In genomic region chr10:90458054-90458453, GRCh38 we compare ENCODE assay signal across 26 cellular contexts.
"Had no signal": no experiment of that assay in that cellular context is flagged by ENCODE, and none has a peak within 500 bp of the region (broad histone marks: within the 10 kb centered on the region; RNA-seq: fewer than 3 reads in every experiment).

No MANE protein-coding gene starts in this region.

- H3K4me1 ChIP-seq: Peyer's patch, SJCRH30 had no signal

- H3K27me3 ChIP-seq: brain microvascular endothelial cell, Peyer's patch, SJCRH30 had no signal

- H3K4me2 ChIP-seq: SK-N-SH had no signal

- H3K9me3 ChIP-seq: Peyer's patch, SJCRH30, SK-N-SH had no signal

- H3K36me3 ChIP-seq: brain microvascular endothelial cell, Peyer's patch, SJCRH30 had no signal

- H3K9ac ChIP-seq: SK-N-SH had no signal

- H3K4me3 ChIP-seq: Peyer's patch, SJCRH30 had no signal

- DNase-seq: activated CD4-positive, alpha-beta memory T cell treated with anti-CD3 and anti-CD28 coated beads for 36 hours; activated CD4-positive, alpha-beta T cell treated with anti-CD3 and anti-CD28 coated beads, Interleukin-2, amount 10 ng/mL, durations not matched to agents 7 days and 5 days; activated CD4-positive, CD25-positive, alpha-beta regulatory T cell; activated CD8-positive, alpha-beta memory T cell treated with anti-CD3 and anti-CD28 coated beads for 24 hours; activated effector memory CD4-positive, alpha-beta T cell treated with anti-CD3 and anti-CD28 coated beads, Interleukin-2, amount 50 U/mL, for 16 hours; activated naive CD4-positive, alpha-beta T cell treated with anti-CD3 and anti-CD28 coated beads, Interleukin-2, amount 10 ng/mL, durations not matched to agents 7 days and 5 days; activated naive CD8-positive, alpha-beta T cell treated with anti-CD3 and anti-CD28 coated beads for 36 hours; activated T-cell treated with anti-CD3 and anti-CD28 coated beads, Interleukin-2, amount 50 U/mL, for 4 hours; brain microvascular endothelial cell; cerebellar nuclear complex; Kasumi-1; KBM-7; NCI-H1092; NCI-H1417; NCI-H1694; NCI-H2029 treated with DMSO at 0.1 percent for 48 hours; NCI-H345; NCI-H510A treated with DMSO at 0.1 percent for 48 hours; NCI-H748 treated with DMSO at 0.1 percent for 48 hours; Peyer's patch; Right ventricle myocardium superior; SJCRH30; SK-N-SH; SW 1271 had no signal

- FAIRE-seq: colon had no signal

- H3K27ac ChIP-seq: brain microvascular endothelial cell, Peyer's patch, RWPE1, SJCRH30 had no signal
